ENCODE assay signal across 30 cellular contexts in the genomic region with DNA sequence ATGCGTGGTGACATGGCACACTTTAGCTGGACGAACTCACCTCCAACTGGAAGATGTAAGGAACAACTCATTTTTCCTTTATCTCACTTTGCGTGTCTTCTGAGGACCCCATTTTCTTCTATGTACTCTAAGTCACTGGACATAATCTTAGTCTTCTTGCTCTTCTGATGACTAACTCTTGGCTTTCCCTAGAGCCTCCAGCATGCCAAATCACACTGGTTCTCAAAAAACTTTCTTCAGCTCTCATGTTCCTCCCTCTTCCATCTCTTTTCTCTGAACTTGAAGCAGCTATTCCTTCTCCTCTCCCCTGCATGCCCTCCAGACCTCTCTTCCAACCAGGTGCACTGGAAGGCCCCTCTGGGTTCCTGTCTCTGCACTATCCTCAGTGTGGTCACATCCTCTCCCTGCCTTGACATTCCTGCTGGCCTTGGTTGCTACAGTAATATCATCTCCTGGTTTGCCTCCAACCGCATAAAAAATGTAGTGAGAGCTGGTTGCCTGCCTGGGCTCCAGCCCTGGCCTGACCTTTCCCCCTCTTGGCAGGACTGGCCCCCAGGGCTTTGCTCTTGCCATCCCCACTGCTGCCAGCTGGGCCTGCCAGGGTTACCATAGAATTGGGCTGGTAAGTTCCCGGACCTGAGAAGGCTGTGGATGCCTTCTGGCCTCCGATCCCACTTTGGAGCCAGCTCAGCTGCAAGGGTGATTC. TPM values are rescaled to one million over a fixed set of nuclear protein-coding genes. Genes with fewer than 3 reads are reported as not detected.
DNase-seq lines count a peak whose midpoint lies in the region; ATAC-seq and TF ChIP-seq lines count a peak whose summit lies in the region.
"Had no signal": no experiment of that assay in that cellular context is flagged by ENCODE, and none has a peak within 500 bp of the region (broad histone marks: within the 10 kb centered on the region; RNA-seq: fewer than 3 reads in every experiment).

No MANE protein-coding gene starts in this region.

- no peak for TF ChIP-seq CTCF in osteoblast (IDR thresholded peaks at IDR 0.05; ENCODE audit: extremely low read depth, low read depth, low read length)
- no peak for TF ChIP-seq CTCF in GM23338 (conservative IDR thresholded peaks at IDR 0.05; ENCODE audit: low read depth in 2 of 2)

- H3K79me2 ChIP-seq in osteoblast (ENCODE audit: insufficient read depth, low read length) (no peaks in the 10 kb centered on the region), GM23338 (replicated peaks; ENCODE audit: insufficient read depth) (no peaks in the 10 kb centered on the region)

- no peak overlapping the region for H3K27ac Mint-ChIP-seq in GM23338
- no peak overlapping the region for H3K27ac Mint-ChIP-seq in stimulated activated naive CD8-positive, alpha-beta T cell treated with anti-CD3 and anti-CD28 coated beads, Interleukin-15, amount 100 ng/mL, for 72 hours
- H3K27ac Mint-ChIP-seq: activated CD4-positive, alpha-beta T cell treated with anti-CD3 and anti-CD28 coated beads for 36 hours; activated naive CD4-positive, alpha-beta T cell treated with anti-CD3 and anti-CD28 coated beads, Interleukin-2, amount 50 U/mL, for 72 hours; CD4-positive, CD25-positive, alpha-beta regulatory T cell; mesothelial cell of epicardium; naive thymus-derived CD8-positive, alpha-beta T cell; stimulated activated naive CD8-positive, alpha-beta T cell treated with anti-CD3 and anti-CD28 coated beads, Interleukin-15, Interleukin-2, amounts not matched to agents 100 ng/mL and 50 ng/mL, for 24 hours had no signal

- ATAC-seq in Right ventricle myocardium inferior: no peak
- no peak for ATAC-seq in left ventricle myocardium superior
- ATAC-seq in aorta (ENCODE audit: low FRiP score): peak; percentile 49
- ATAC-seq in GM23338: no peak
- ATAC-seq in stimulated activated naive CD8-positive, alpha-beta T cell treated with anti-CD3 and anti-CD28 coated beads, Interleukin-15, amount 100 ng/mL, for 72 hours: no peak
- ATAC-seq: activated CD4-positive, alpha-beta T cell treated with anti-CD3 and anti-CD28 coated beads for 36 hours; activated naive CD4-positive, alpha-beta T cell treated with anti-CD3 and anti-CD28 coated beads, Interleukin-2, amount 50 U/mL, for 72 hours; HCT116; left lobe of liver; naive thymus-derived CD8-positive, alpha-beta T cell had no signal

- H3K9me2 ChIP-seq in GM23338 (ENCODE audit: insufficient read depth): 0 out of 2 replicates have a peak, but pooled peaks cover 9% of the 10 kb centered on the region

- H3K4me3 Mint-ChIP-seq in GM23338: no peak overlapping the region
- no peak overlapping the region for H3K4me3 Mint-ChIP-seq in stimulated activated naive CD8-positive, alpha-beta T cell treated with anti-CD3 and anti-CD28 coated beads, Interleukin-15, amount 100 ng/mL, for 72 hours
- H3K4me3 Mint-ChIP-seq: activated CD4-positive, alpha-beta T cell treated with anti-CD3 and anti-CD28 coated beads for 36 hours; CD4-positive, CD25-positive, alpha-beta regulatory T cell; mesothelial cell of epicardium; naive thymus-derived CD8-positive, alpha-beta T cell; stimulated activated naive CD8-positive, alpha-beta T cell treated with anti-CD3 and anti-CD28 coated beads, Interleukin-15, Interleukin-2, amounts not matched to agents 100 ng/mL and 50 ng/mL, for 24 hours had no signal

- H3F3A ChIP-seq in GM23338 (replicated peaks; ENCODE audit: low read depth): no peaks in the 10 kb centered on the region

- H4K20me1 ChIP-seq in osteoblast (ENCODE audit: insufficient read depth, low read length): no peaks in the 10 kb centered on the region
- no peaks in the 10 kb centered on the region for H4K20me1 ChIP-seq in GM23338 (replicated peaks; ENCODE audit: insufficient read depth)

- no peaks in the 10 kb centered on the region for H3K27me3 Mint-ChIP-seq in GM23338 (ENCODE audit: insufficient read depth, low read depth, poor library complexity)
- no peaks in the 10 kb centered on the region for H3K27me3 Mint-ChIP-seq in stimulated activated naive CD8-positive, alpha-beta T cell treated with anti-CD3 and anti-CD28 coated beads, Interleukin-15, amount 100 ng/mL, for 72 hours
- H3K27me3 Mint-ChIP-seq: activated CD4-positive, alpha-beta T cell treated with anti-CD3 and anti-CD28 coated beads for 36 hours; CD4-positive, CD25-positive, alpha-beta regulatory T cell had no signal

- no peaks in the 10 kb centered on the region for H3K27me3 ChIP-seq in osteoblast (ENCODE audit: insufficient read depth, low read length)
- no peaks in the 10 kb centered on the region for H3K27me3 ChIP-seq in aorta (ENCODE audit: control insufficient read depth in 1 of 2, insufficient read depth in 2 of 2, low read length in 1 of 2)
- H3K27me3 ChIP-seq in GM23338 (ENCODE audit: insufficient read depth): no peaks in the 10 kb centered on the region
- H3K27me3 ChIP-seq: breast epithelium, SJSA1, spleen had no signal

- no peaks in the 10 kb centered on the region; the same call in 2 of the 3 replicates for H3K36me3 Mint-ChIP-seq in GM23338 (ENCODE audit: low read depth)
- H3K36me3 Mint-ChIP-seq: CD4-positive, CD25-positive, alpha-beta regulatory T cell; mesothelial cell of epicardium; naive thymus-derived CD8-positive, alpha-beta T cell had no signal

- H3K27ac ChIP-seq in osteoblast (ENCODE audit: low read depth, low read length): no peak overlapping the region
- no peak overlapping the region for H3K27ac ChIP-seq in aorta (ENCODE audit: low read depth in 1 of 2, low read length in 2 of 2)
- H3K27ac ChIP-seq in GM23338 (ENCODE audit: low read depth): no peak overlapping the region
- H3K27ac ChIP-seq: 22Rv1, breast epithelium, SJSA1, spleen, VCaP had no signal

- H3K4me3 ChIP-seq in osteoblast (ENCODE audit: insufficient read depth, low read length): no peak overlapping the region
- H3K4me3 ChIP-seq in aorta (ENCODE audit: low read length in 2 of 2): no peak overlapping the region
- no peak overlapping the region for H3K4me3 ChIP-seq in GM23338
- H3K4me3 ChIP-seq: breast epithelium, SJSA1, spleen had no signal

- H3K36me3 ChIP-seq in osteoblast (ENCODE audit: insufficient read depth, low read length) (no peaks in the 10 kb centered on the region), aorta (ENCODE audit: control insufficient read depth in 1 of 2, insufficient read depth in 2 of 2, low read length in 1 of 2) (no peaks in the 10 kb centered on the region), GM23338 (ENCODE audit: insufficient read depth) (no peaks in the 10 kb centered on the region)
- H3K36me3 ChIP-seq: breast epithelium, SJSA1, spleen had no signal

- peaks cover 5% of the 10 kb centered on the region; the same call in 2 of the 3 replicates for H3K9me3 Mint-ChIP-seq in GM23338
- peaks cover 4 to 11% of the 10 kb centered on the region in 2 donors for H3K9me3 Mint-ChIP-seq in stimulated activated naive CD8-positive, alpha-beta T cell treated with anti-CD3 and anti-CD28 coated beads, Interleukin-15, amount 100 ng/mL, for 72 hours

- H3K4me1 ChIP-seq in osteoblast (ENCODE audit: insufficient read depth, low read length): peaks cover 13% of the 10 kb centered on the region
- H3K4me1 ChIP-seq in aorta (ENCODE audit: control insufficient read depth in 1 of 2, insufficient read depth in 2 of 2, low read length in 2 of 2): peaks cover 0 to 1% of the 10 kb centered on the region in 2 donors
- no peaks in the 10 kb centered on the region for H3K4me1 ChIP-seq in GM23338 (ENCODE audit: insufficient read depth)
- H3K4me1 ChIP-seq: breast epithelium, SJSA1, spleen had no signal

- intact Hi-C loops in Right ventricle myocardium inferior (cut with DNase I): no loop called here
- intact Hi-C loops in left ventricle myocardium superior (cut with micrococcal nuclease): no loop called here
- intact Hi-C loops in aorta (cut with DNase I): no loop called here

- H3K9me3 ChIP-seq in osteoblast (ENCODE audit: low read depth, low read length): no peaks in the 10 kb centered on the region
- H3K9me3 ChIP-seq in aorta (ENCODE audit: control insufficient read depth, low read length): no peaks in the 10 kb centered on the region
- H3K9me3 ChIP-seq: breast epithelium, SJSA1 had no signal

- DNase-seq in Right ventricle myocardium inferior (ENCODE audit: missing footprints) (peak; percentile 62), left ventricle myocardium superior (no peak), fibroblast of gingiva (ENCODE audit: low read depth) (peak; percentile 72), osteoblast (ENCODE audit: insufficient read length, low spot score, missing footprints) (peak; percentile 86), aorta (peak in 1 of 2 donors; percentile 54), iPS-NIHi11 (ENCODE audit: low spot score) (no peak), GM23338 (ENCODE audit: low spot score) (no peak)
- DNase-seq in stimulated activated naive CD8-positive, alpha-beta T cell treated with anti-CD3 and anti-CD28 coated beads, Interleukin-15, amount 100 ng/mL, for 72 hours: no peak
- DNase-seq: activated CD4-positive, alpha-beta T cell treated with anti-CD3 and anti-CD28 coated beads for 36 hours; activated CD8-positive, alpha-beta memory T cell treated with anti-CD3 and anti-CD28 coated beads for 24 hours; activated effector memory CD4-positive, alpha-beta T cell treated with Interleukin-2 at 50 U/mL for 16 hours; activated T-cell treated with anti-CD3 and anti-CD28 coated beads for 4 hours; CD4-positive, CD25-positive, alpha-beta regulatory T cell; DMS79 treated with DMSO at 0.1 percent for 48 hours; GDM1; naive thymus-derived CD8-positive, alpha-beta T cell; NCI-H748 treated with DMSO at 0.1 percent for 48 hours; spleen; stimulated activated CD4-positive, alpha-beta T cell treated with anti-CD3 and anti-CD28 coated beads, Interleukin-2, amount 100 ng/mL, for 24 hours; T-helper 9 cell; trophoblast cell had no signal

- H2AFZ ChIP-seq in osteoblast (ENCODE audit: low read length): peak overlapping the region; percentile 67
- H2AFZ ChIP-seq in GM23338: no peak overlapping the region

- H3K4me2 ChIP-seq in osteoblast (ENCODE audit: insufficient read depth, low read length) (peak overlapping the region; percentile 26), GM23338 (no peak overlapping the region)

- WGBS in aorta, 2 donors: 63 to 68% methylated on average over 6 of the region's 6 CpGs

- no peaks in the 10 kb centered on the region for H3K4me1 Mint-ChIP-seq in GM23338
- no peaks in the 10 kb centered on the region for H3K4me1 Mint-ChIP-seq in stimulated activated naive CD8-positive, alpha-beta T cell treated with anti-CD3 and anti-CD28 coated beads, Interleukin-15, amount 100 ng/mL, for 72 hours
- H3K4me1 Mint-ChIP-seq: activated CD4-positive, alpha-beta T cell treated with anti-CD3 and anti-CD28 coated beads for 36 hours; CD4-positive, CD25-positive, alpha-beta regulatory T cell; naive thymus-derived CD8-positive, alpha-beta T cell had no signal

TF ChIP-seq in GM23338, 12 proteins besides CTCF, POLR2A, EP300 and RAD21 (continues in another document):
- no peak for TF ChIP-seq JUNB (IDR thresholded peaks at IDR 0.05; ENCODE audit: unreplicated experiment)

RNA-seq across cellular contexts. Expression of a gene that starts 44.8 kb away (rescaled TPM):
- total RNA-seq in Right ventricle myocardium inferior: 4.3 TPM
- 6.3 TPM for total RNA-seq in left ventricle myocardium superior
- 51.3 and 53.9 TPM in 2 replicates for total RNA-seq in osteoblast
- total RNA-seq in aorta: 10 to 100 TPM; 22.0 to 69.0 TPM
- under 1 TPM; 0.36 to 0.88 TPM for polyA plus RNA-seq in aorta
- 13.2 and 17.7 TPM in 2 replicates for total RNA-seq in GM23338 (2014; rRNA removed; shearing (Covaris generic))
- polyA plus RNA-seq in GM23338 (2016; fragmentation: Nextera tagmentation; extraction: Ambion mirVana): 9.9 and 12.7 TPM in 2 replicates
- total RNA-seq: activated CD4-positive, alpha-beta T cell treated with anti-CD3 and anti-CD28 coated beads for 36 hours; activated naive CD4-positive, alpha-beta T cell treated with anti-CD3 and anti-CD28 coated beads, Interleukin-2, amount 50 U/mL, for 72 hours; CD4-positive, CD25-positive, alpha-beta regulatory T cell; naive thymus-derived CD8-positive, alpha-beta T cell had no signal
- polyA plus RNA-seq: CD4-positive, CD25-positive, alpha-beta regulatory T cell; naive thymus-derived CD8-positive, alpha-beta T cell had no signal

Comparison
In these comparisons a context has a peak if more than half of its experiments do, and no peak if none do; other contexts are left out.
1. DNase-seq: peak in Right ventricle myocardium inferior (single experiment), fibroblast of gingiva (single experiment) and osteoblast (single experiment); none in left ventricle myocardium superior (single experiment), iPS-NIHi11 (single experiment), GM23338 (single experiment) and stimulated activated naive CD8-positive, alpha-beta T cell treated with anti-CD3 and anti-CD28 coated beads, Interleukin-15, amount 100 ng/mL, for 72 hours (0 of 2).